21 cellular contexts compared by ENCODE assay signal in genomic region chr15:101570238-101570637, GRCh38.
"Had no signal": no experiment of that assay in that cellular context is flagged by ENCODE, and none has a peak within 500 bp of the region (broad histone marks: within the 10 kb centered on the region; RNA-seq: fewer than 3 reads in every experiment).

No MANE protein-coding gene starts in this region.

- H3K27ac ChIP-seq: esophagus muscularis mucosa, left lung, spleen, thoracic aorta, upper lobe of left lung had no signal

- H3K36me3 ChIP-seq: esophagus muscularis mucosa, left lung, spleen, thoracic aorta, upper lobe of left lung had no signal

- H3K4me3 ChIP-seq: esophagus muscularis mucosa, left lung, spleen, thoracic aorta, upper lobe of left lung had no signal

- H3K27me3 ChIP-seq: upper lobe of left lung had no signal

- H3K9me3 ChIP-seq: esophagus muscularis mucosa, left lung, spleen, thoracic aorta, upper lobe of left lung had no signal

- H3K4me1 ChIP-seq: esophagus muscularis mucosa, left lung, spleen, upper lobe of left lung had no signal

- FAIRE-seq: kidney had no signal

- DNase-seq: activated CD4-positive, alpha-beta memory T cell treated with anti-CD3 and anti-CD28 coated beads, Interleukin-2, amount 10 ng/mL, durations not matched to agents 7 days and 5 days; activated CD4-positive, alpha-beta T cell treated with anti-CD3 and anti-CD28 coated beads for 48 hours; activated CD4-positive, CD25-positive, alpha-beta regulatory T cell; activated naive CD4-positive, alpha-beta T cell treated with anti-CD3 and anti-CD28 coated beads, Interleukin-2, amount 10 ng/mL, durations not matched to agents 7 days and 5 days; activated naive CD8-positive, alpha-beta T cell treated with anti-CD3 and anti-CD28 coated beads, Interleukin-2, amount 50 U/mL, for 24 hours; activated T-cell treated with anti-CD3 and anti-CD28 coated beads, Interleukin-2, amount 50 U/mL, for 1 hour; anterior cingulate cortex; cortex of kidney; effector CD4-positive, alpha-beta T cell; hippocampal formation; kidney; left lung; nephron progenitor cell; nucleus accumbens; posterior cingulate gyrus; spleen; stimulated activated CD4-positive, alpha-beta T cell treated with anti-CD3 and anti-CD28 coated beads, Interleukin-4, amount 100 ng/mL, for 4 hours; stimulated activated naive B cell treated with anti-CD40 and anti-IgM and Interleukin-4, amounts not matched to agents 10 μg/mL and 1 μg/mL and 100 μg/mL, for 72 hours; upper lobe of left lung had no signal

- ATAC-seq: activated naive CD8-positive, alpha-beta T cell treated with anti-CD3 and anti-CD28 coated beads, Interleukin-2, amount 50 U/mL, for 24 hours; left lung; stimulated activated naive B cell treated with anti-CD40 and anti-IgM and Interleukin-4, amounts not matched to agents 10 μg/mL and 1 μg/mL and 100 μg/mL, for 72 hours had no signal
